In the genomic region with DNA sequence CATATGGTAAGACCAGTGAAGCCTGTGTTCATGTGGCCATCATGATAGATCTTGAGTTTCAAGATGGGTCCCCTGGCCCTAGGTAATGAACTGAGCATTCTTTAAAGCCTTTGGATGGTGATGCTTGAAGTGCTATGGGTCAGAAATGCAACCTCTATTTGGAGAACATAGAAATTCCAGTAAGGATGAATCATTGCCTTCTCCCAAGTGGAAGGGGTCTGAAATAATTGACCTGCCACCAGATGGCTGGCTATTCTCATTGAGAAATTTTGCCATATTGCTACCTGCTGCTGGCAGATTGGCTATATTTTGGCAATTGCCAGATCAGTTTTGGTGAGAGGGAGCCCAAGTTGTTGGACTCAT, we compare ENCODE assay signal across 8 cellular contexts. TPM values are rescaled to one million over a fixed set of nuclear protein-coding genes. Genes with fewer than 3 reads are reported as not detected.
A peak's percentile ranks its signal among the peaks of the same experiment; 100 is the strongest.
DNase-seq lines count a peak whose midpoint lies in the region; ATAC-seq and TF ChIP-seq lines count a peak whose summit lies in the region.

No MANE protein-coding gene starts in this region.

- no peak overlapping the region for H3K9ac ChIP-seq in BLaER1

- no peak for TF ChIP-seq POLR2A in NB4 (IDR thresholded peaks at IDR 0.05; ENCODE audit: extremely low read depth, insufficient read length)

- TF ChIP-seq CTCF in NB4 (IDR thresholded peaks at IDR 0.05; ENCODE audit: low read depth, low read length) (no peak), dorsolateral prefrontal cortex (IDR thresholded peaks at IDR 0.05 in 54 of 56, conservative IDR thresholded peaks at IDR 0.05 in 2 of 56; ENCODE audit: low read depth in 1 of 56, partially characterized antibody in 56 of 56) (no peak), neural crest cell (conservative IDR thresholded peaks at IDR 0.05) (no peak)

- H3K4me1 ChIP-seq in BLaER1, result peaks cover 40% of the 10 kb centered on the region

- H3K4me3 ChIP-seq in BLaER1 (peak overlapping the region; percentile 66), NB4 (ENCODE audit: low read depth, low read length) (peak overlapping the region; percentile 58), dorsolateral prefrontal cortex (peak overlapping the region in 56 of 59 donors; percentile 37 to 84 (median 67))

- no peaks in the 10 kb centered on the region; the same call in 1 of the 2 replicates for H3K36me3 ChIP-seq in BLaER1

- intact Hi-C loops in dorsolateral prefrontal cortex (cut with DNase I), result loop anchor here in 1 of 2 donors (1.0 to 2.0 kb wide), 3 partner anchors 53 to 158 kb away; partner anchors contain the start of genes FAM76A, PPP1R8 and STX12

- H3K9me3 Mint-ChIP-seq in neural crest cell, result peaks cover 2% of the 10 kb centered on the region

- ATAC-seq in GM21737 (IDR thresholded peaks at IDR 0.05; ENCODE audit: unreplicated experiment) (no peak), HG02840 (IDR thresholded peaks at IDR 0.05; ENCODE audit: low FRiP score, unreplicated experiment) (no peak), HG03354 (IDR thresholded peaks at IDR 0.05; ENCODE audit: poor library complexity, severe bottlenecking, unreplicated experiment) (no peak)

- H3K27me3 ChIP-seq in BLaER1, result no peaks in the 10 kb centered on the region
- H3K27me3 ChIP-seq in dorsolateral prefrontal cortex, result no peaks in the 10 kb centered on the region

- no peak for DNase-seq in NB4 (ENCODE audit: low read depth)
- DNase-seq in dorsolateral prefrontal cortex, result no peak
- no peak for DNase-seq in neural crest cell (ENCODE audit: low read depth, low spot score)
- DNase-seq in stimulated activated naive CD4-positive, alpha-beta T cell (lab: John Stamatoyannopoulos, UW), result no peak

- H3K9me3 ChIP-seq in BLaER1, result no peaks in the 10 kb centered on the region

- peak overlapping the region; percentile 94 for H3K4me2 ChIP-seq in BLaER1

- H4K20me1 ChIP-seq in BLaER1, result no peaks in the 10 kb centered on the region

- H3K4me1 Mint-ChIP-seq in neural crest cell, result peaks cover 40% of the 10 kb centered on the region

- peak overlapping the region; percentile 94 for H3K27ac Mint-ChIP-seq in neural crest cell (ENCODE audit: unreplicated experiment)

- H3K27ac ChIP-seq in BLaER1 (peak overlapping the region; percentile 48), dorsolateral prefrontal cortex (peak overlapping the region; percentile 77 to 99 (median 92))

- peak overlapping the region; percentile 82 for H3K4me3 Mint-ChIP-seq in neural crest cell

- H3K36me3 Mint-ChIP-seq in neural crest cell (ENCODE audit: low read depth), result no peaks in the 10 kb centered on the region

- peaks cover 6% of the 10 kb centered on the region for H3K27me3 Mint-ChIP-seq in neural crest cell (ENCODE audit: low read depth)

RNA-seq across cellular contexts. Expression of gene IFI6, which starts 0.7 kb away (rescaled TPM):
- total RNA-seq in dorsolateral prefrontal cortex (1,000 to 10,000 TPM in 2 of 120 experiments, 100 to 1,000 TPM in 49, 10 to 100 TPM in 69; 51.8 to 1,534 (median 96.2) TPM), neural crest cell (15.2 and 16.6 TPM in 2 replicates)

RNA-seq across cellular contexts. Expression of gene FGR, which starts 37.7 kb away (rescaled TPM):
- total RNA-seq in dorsolateral prefrontal cortex (10 to 100 TPM in 19 of 120 experiments, 1 to 10 TPM in 101; 2.0 to 24.2 (median 6.8) TPM), neural crest cell (not detected in 2 replicates)

RNA-seq across cellular contexts. Expression of gene FAM76A, which starts 53.0 kb away (rescaled TPM):
- total RNA-seq in dorsolateral prefrontal cortex, result 10 to 100 TPM in 117 of 120 experiments, 1 to 10 TPM in 3; 8.3 to 24.0 (median 15.8) TPM
- 12.4 and 13.8 TPM in 2 replicates for total RNA-seq in neural crest cell
